ENCODE assay signal across 1 cellular context in the genomic region with DNA sequence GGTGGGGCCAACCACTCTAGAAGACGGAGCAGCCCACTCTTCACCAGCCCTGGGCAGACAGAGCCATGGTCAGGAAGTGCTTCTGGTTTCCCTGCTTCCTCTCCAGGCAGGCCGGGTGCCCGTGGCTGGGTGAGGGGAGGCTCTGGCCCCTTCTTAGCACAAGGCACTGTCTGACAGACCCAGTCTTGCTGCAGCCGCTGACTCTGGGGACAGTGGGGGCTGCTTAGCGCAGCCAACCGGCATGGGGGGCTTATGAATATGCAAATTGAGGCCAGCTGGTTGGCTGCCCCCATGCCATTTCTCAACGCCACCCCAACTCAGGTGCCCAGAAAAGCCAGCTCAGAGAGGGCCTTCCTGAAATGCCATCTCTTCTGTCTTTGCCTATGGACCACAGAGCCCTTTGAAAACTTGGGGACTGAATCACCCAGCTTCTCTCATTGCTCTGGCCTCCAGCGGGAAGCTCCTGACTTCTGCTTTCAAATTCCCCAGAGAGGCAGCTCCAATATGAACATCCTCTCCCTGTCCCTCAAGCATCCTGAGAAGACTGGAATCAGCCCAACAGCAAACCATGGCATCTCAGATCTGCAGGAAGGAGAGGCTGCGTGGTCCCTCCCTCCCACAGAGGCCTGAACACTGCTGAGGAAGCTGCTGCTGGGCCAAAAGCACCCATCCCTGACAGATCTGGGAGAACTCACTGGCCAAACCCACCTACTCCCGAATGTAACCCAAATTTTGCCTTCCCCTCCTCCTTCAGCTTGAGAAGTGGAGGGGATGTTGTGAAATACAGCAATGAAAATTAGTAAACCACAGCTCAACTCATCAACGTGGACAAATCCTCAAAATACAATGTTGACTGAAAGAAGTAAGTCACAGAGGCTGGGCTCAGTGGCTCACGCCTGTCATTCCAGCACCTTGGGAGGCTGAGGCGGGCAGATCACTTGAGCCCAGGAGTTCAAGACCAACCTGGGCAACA.
TF ChIP-seq lines count a peak whose summit lies in the region.

A gene with protein sequence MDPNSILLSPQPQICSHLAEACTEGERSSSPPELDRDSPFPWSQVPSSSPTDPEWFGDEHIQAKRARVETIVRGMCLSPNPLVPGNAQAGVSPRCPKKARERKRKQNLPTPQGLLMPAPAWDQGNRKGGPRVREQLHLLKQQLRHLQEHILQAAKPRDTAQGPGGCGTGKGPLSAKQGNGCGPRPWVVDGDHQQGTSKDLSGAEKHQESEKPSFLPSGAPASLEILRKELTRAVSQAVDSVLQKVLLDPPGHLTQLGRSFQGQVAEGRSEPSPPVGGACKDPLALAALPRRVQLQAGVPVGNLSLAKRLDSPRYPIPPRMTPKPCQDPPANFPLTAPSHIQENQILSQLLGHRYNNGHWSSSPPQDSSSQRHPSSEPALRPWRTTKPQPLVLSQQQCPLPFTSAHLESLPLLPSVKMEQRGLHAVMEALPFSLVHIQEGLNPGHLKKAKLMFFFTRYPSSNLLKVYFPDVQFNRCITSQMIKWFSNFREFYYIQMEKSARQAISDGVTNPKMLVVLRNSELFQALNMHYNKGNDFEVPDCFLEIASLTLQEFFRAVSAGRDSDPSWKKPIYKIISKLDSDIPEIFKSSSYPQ (minus strand): TSS at position 205 of the 973 bp plus-strand sequence. CDS start 12,311 bp downstream, outside the sequence.

TF ChIP-seq in IMR-90, 13 proteins besides CTCF, POLR2A, EP300 and RAD21 (continued from another document):
- no peak for TF ChIP-seq RFX5 (IDR thresholded peaks at IDR 0.05; ENCODE audit: low read depth, low read length)
